Comparison of ENCODE assay signal across 1 cellular context in genomic region chrX:153565996-153566580, GRCh38.
A peak's percentile ranks its signal among the peaks of the same experiment; 100 is the strongest.
TF ChIP-seq lines count a peak whose summit lies in the region.

No MANE protein-coding gene starts in this region.

TF ChIP-seq in HepG2, 621 proteins besides CTCF, POLR2A, EP300 and RAD21 (continued from another document):
- TF ChIP-seq ZNF281 (CRISPR knock-in tag; IDR thresholded peaks at IDR 0.05; ENCODE audit: borderline replicate concordance) (peak; percentile 20; the same call in 1 of the 2 replicates), KLF16 (CRISPR knock-in tag; IDR thresholded peaks at IDR 0.05) (no peak), ZNF570 (CRISPR knock-in tag; IDR thresholded peaks at IDR 0.05; ENCODE audit: borderline replicate concordance) (no peak)
